1 cellular context compared by ENCODE assay signal in genomic region chr21:25342811-25343210, GRCh38.
TF ChIP-seq lines count a peak whose summit lies in the region.

No MANE protein-coding gene starts in this region.

TF ChIP-seq in IMR-90, 13 proteins besides CTCF, POLR2A, EP300 and RAD21:
- TF ChIP-seq NFE2L2 (IDR thresholded peaks at IDR 0.05; ENCODE audit: low read depth, low read length), result no peak
